ENCODE assay signal across 9 cellular contexts in the genomic region with DNA sequence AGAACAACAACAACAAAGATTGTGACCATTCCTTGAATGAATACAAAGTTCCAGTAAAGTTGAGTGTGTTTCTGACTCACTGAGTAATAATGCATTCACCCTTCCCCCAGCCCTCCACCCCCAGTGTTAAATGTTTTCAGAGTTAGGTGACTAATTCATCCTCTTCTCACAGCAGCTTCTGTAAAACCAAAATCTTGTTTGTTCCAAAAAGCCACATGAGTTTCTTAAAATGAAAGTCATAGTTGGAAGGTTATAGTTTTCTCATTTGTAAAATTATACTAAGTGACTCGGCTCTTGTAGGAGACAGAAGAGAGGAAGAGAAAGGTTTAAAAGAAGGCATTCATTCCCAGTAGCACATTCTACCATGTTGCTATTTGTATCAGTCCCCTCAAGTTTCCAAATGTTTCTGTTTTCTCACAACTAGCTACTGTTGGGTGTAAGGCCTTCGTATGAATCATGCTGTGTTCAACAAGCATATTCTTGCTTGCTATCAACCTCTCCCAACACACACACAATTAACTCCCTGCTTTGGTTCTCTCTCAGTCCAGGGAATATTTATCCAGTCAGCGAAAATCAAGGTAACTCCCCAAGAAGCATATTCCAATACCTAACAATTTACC.
A peak's percentile ranks its signal among the peaks of the same experiment; 100 is the strongest.
DNase-seq lines count a peak whose midpoint lies in the region; ATAC-seq lines count a peak whose summit lies in the region.
"Had no signal": no experiment of that assay in that cellular context is flagged by ENCODE, and none has a peak within 500 bp of the region (broad histone marks: within the 10 kb centered on the region; RNA-seq: fewer than 3 reads in every experiment).

No MANE protein-coding gene starts in this region.

- H3K4me2 ChIP-seq in BLaER1 treated with 17β-estradiol and CSF1 and Interleukin-3, amounts not matched to agents 10 nM and 100 nM = peak overlapping the region in 4 of 11 experiments; percentile 43 to 72 (median 70); a peak in 8 of 22 replicates

- peaks cover 25 to 47% (median 38%) of the 10 kb centered on the region in 11 experiments for H3K36me3 ChIP-seq in BLaER1 treated with 17β-estradiol and CSF1 and Interleukin-3, amounts not matched to agents 10 nM and 100 nM

- no peak overlapping the region for H3K4me3 ChIP-seq in BLaER1 treated with 17β-estradiol and CSF1 and Interleukin-3, amounts not matched to agents 10 nM and 100 nM

- peaks cover 4% of the 10 kb centered on the region for H3K9me3 Mint-ChIP-seq in activated T-helper 1 cell treated with anti-CD3 and anti-CD28 coated beads, Interleukin-12 subunit alpha, Interleukin-12 subunit beta, Interleukin-2, Interleukin-4 antibody, amounts not matched to agents 30 ng/mL and 10 ng/mL and 1 ng/mL, durations not matched to agents 14 hours and 24 hours and 36 hours
- H3K9me3 Mint-ChIP-seq in immature natural killer cell = no peaks in the 10 kb centered on the region

- intact Hi-C loops in activated T-helper 1 cell treated with anti-CD3 and anti-CD28 coated beads, Interleukin-12 subunit alpha, Interleukin-12 subunit beta, Interleukin-2, Interleukin-4 antibody, amounts not matched to agents 30 ng/mL and 10 ng/mL and 1 ng/mL, durations not matched to agents 14 hours and 24 hours and 36 hours (cut with micrococcal nuclease) = loop anchor here (1.0 to 10.0 kb wide), 12 partner anchors 14 to 566 kb away; partner anchors contain the start of genes C18orf54, MBD2 and STARD6
- intact Hi-C loops in sciatic nerve (cut with DNase I) = no loop called here

- no peaks in the 10 kb centered on the region for H4K20me1 ChIP-seq in BLaER1 treated with 17β-estradiol and CSF1 and Interleukin-3, amounts not matched to agents 10 nM and 100 nM

- H3K9ac ChIP-seq in BLaER1 treated with 17β-estradiol and CSF1 and Interleukin-3, amounts not matched to agents 10 nM and 100 nM = peak overlapping the region in 5 of 11 experiments; percentile 7 to 66 (median 42); a peak in 8 of 22 replicates

- no peaks in the 10 kb centered on the region for H3K27me3 ChIP-seq in BLaER1 treated with 17β-estradiol and CSF1 and Interleukin-3, amounts not matched to agents 10 nM and 100 nM

- peak overlapping the region; percentile 73 for H3K4me3 Mint-ChIP-seq in activated T-helper 1 cell treated with anti-CD3 and anti-CD28 coated beads, Interleukin-12 subunit alpha, Interleukin-12 subunit beta, Interleukin-2, Interleukin-4 antibody, amounts not matched to agents 30 ng/mL and 10 ng/mL and 1 ng/mL, durations not matched to agents 14 hours and 24 hours and 36 hours
- H3K4me3 Mint-ChIP-seq in immature natural killer cell = no peak overlapping the region
- H3K4me3 Mint-ChIP-seq: naive B cell had no signal

- H3K27me3 Mint-ChIP-seq in activated T-helper 1 cell treated with anti-CD3 and anti-CD28 coated beads, Interleukin-12 subunit alpha, Interleukin-12 subunit beta, Interleukin-2, Interleukin-4 antibody, amounts not matched to agents 30 ng/mL and 10 ng/mL and 1 ng/mL, durations not matched to agents 14 hours and 24 hours and 36 hours (ENCODE audit: insufficient read depth) = no peaks in the 10 kb centered on the region
- H3K27me3 Mint-ChIP-seq in immature natural killer cell (ENCODE audit: low read depth in 3 of 3) = peaks cover 0 to 1% (median 0%) of the 10 kb centered on the region in 3 donors
- H3K27me3 Mint-ChIP-seq: naive B cell had no signal

- peaks cover 65% of the 10 kb centered on the region for H3K4me1 Mint-ChIP-seq in activated T-helper 1 cell treated with anti-CD3 and anti-CD28 coated beads, Interleukin-12 subunit alpha, Interleukin-12 subunit beta, Interleukin-2, Interleukin-4 antibody, amounts not matched to agents 30 ng/mL and 10 ng/mL and 1 ng/mL, durations not matched to agents 14 hours and 24 hours and 36 hours (ENCODE audit: low read depth)
- H3K4me1 Mint-ChIP-seq in immature natural killer cell = peaks cover 4 to 10% of the 10 kb centered on the region in 2 donors

- peaks cover 0 to 8% (median under 1%) of the 10 kb centered on the region in 11 experiments; a peak in 15 of 22 replicates for H3K9me3 ChIP-seq in BLaER1 treated with 17β-estradiol and CSF1 and Interleukin-3, amounts not matched to agents 10 nM and 100 nM (replicated peaks in 1 of 11)

- DNase-seq in activated T-helper 1 cell treated with anti-CD3 and anti-CD28 coated beads, Interleukin-12 subunit alpha, Interleukin-12 subunit beta, Interleukin-2, Interleukin-4 antibody, amounts not matched to agents 30 ng/mL and 10 ng/mL and 1 ng/mL, durations not matched to agents 14 hours and 24 hours and 36 hours (ENCODE audit: low spot score) = peak; percentile 31
- DNase-seq in immature natural killer cell (no peak), sciatic nerve (ENCODE audit: low spot score) (no peak), amygdala (lab: John Stamatoyannopoulos, UW) (no peak)
- DNase-seq in stimulated activated CD8-positive, alpha-beta memory T cell treated with anti-CD3 and anti-CD28 coated beads, Interleukin-7, amount 100 ng/mL, for 48 hours (ENCODE audit: extremely low read depth in 1 of 2, low read depth in 1 of 2) = peak; percentile 16 to 68
- DNase-seq: naive B cell had no signal

- H3K27ac ChIP-seq in BLaER1 treated with 17β-estradiol and CSF1 and Interleukin-3, amounts not matched to agents 10 nM and 100 nM = peak overlapping the region in 7 of 11 experiments; percentile 4 to 86 (median 67); a peak in 12 of 22 replicates

- H3K4me1 ChIP-seq in BLaER1 treated with 17β-estradiol and CSF1 and Interleukin-3, amounts not matched to agents 10 nM and 100 nM = peaks cover 0 to 37% (median 7%) of the 10 kb centered on the region in 10 experiments; a peak in 11 of 20 replicates

- peak overlapping the region; percentile 96 for H3K27ac Mint-ChIP-seq in activated T-helper 1 cell treated with anti-CD3 and anti-CD28 coated beads, Interleukin-12 subunit alpha, Interleukin-12 subunit beta, Interleukin-2, Interleukin-4 antibody, amounts not matched to agents 30 ng/mL and 10 ng/mL and 1 ng/mL, durations not matched to agents 14 hours and 24 hours and 36 hours
- H3K27ac Mint-ChIP-seq in immature natural killer cell = peak overlapping the region in 5 of 6 donors; percentile 4 to 74 (median 16)

- peaks cover 43% of the 10 kb centered on the region for H3K36me3 Mint-ChIP-seq in activated T-helper 1 cell treated with anti-CD3 and anti-CD28 coated beads, Interleukin-12 subunit alpha, Interleukin-12 subunit beta, Interleukin-2, Interleukin-4 antibody, amounts not matched to agents 30 ng/mL and 10 ng/mL and 1 ng/mL, durations not matched to agents 14 hours and 24 hours and 36 hours (ENCODE audit: low read depth)
- H3K36me3 Mint-ChIP-seq in immature natural killer cell = peaks cover 15 to 26% (median 15%) of the 10 kb centered on the region in 3 donors

- ATAC-seq in GM19468 (IDR thresholded peaks at IDR 0.05; ENCODE audit: extremely low read depth, unreplicated experiment) (peak; percentile 50), HG03565 (IDR thresholded peaks at IDR 0.05; ENCODE audit: unreplicated experiment) (peak; percentile 47), sciatic nerve (no peak)

Comparison
In these comparisons a context has a peak if more than half of its experiments do, and no peak if none do; other contexts are left out.
1. DNase-seq: peak in activated T-helper 1 cell treated with anti-CD3 and anti-CD28 coated beads, Interleukin-12 subunit alpha, Interleukin-12 subunit beta, Interleukin-2, Interleukin-4 antibody, amounts not matched to agents 30 ng/mL and 10 ng/mL and 1 ng/mL, durations not matched to agents 14 hours and 24 hours and 36 hours (single experiment) and stimulated activated CD8-positive, alpha-beta memory T cell treated with anti-CD3 and anti-CD28 coated beads, Interleukin-7, amount 100 ng/mL, for 48 hours (2 of 2); none in immature natural killer cell (0 of 3), sciatic nerve (single experiment) and amygdala (0 of 56).